1 cellular context compared by ENCODE assay signal in genomic region chr21:36697473-36698159, GRCh38.
TF ChIP-seq lines count a peak whose summit lies in the region.

No MANE protein-coding gene starts in this region.

TF ChIP-seq in IMR-90, 13 proteins besides CTCF, POLR2A, EP300 and RAD21 (continued from another document):
- TF ChIP-seq, protein P1, sequence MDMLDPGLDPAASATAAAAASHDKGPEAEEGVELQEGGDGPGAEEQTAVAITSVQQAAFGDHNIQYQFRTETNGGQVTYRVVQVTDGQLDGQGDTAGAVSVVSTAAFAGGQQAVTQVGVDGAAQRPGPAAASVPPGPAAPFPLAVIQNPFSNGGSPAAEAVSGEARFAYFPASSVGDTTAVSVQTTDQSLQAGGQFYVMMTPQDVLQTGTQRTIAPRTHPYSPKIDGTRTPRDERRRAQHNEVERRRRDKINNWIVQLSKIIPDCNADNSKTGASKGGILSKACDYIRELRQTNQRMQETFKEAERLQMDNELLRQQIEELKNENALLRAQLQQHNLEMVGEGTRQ (IDR thresholded peaks at IDR 0.05; ENCODE audit: low read depth, low read length) = no peak
- TF ChIP-seq MAFK (IDR thresholded peaks at IDR 0.05; ENCODE audit: low read depth, low read length) = no peak
- TF ChIP-seq CHD1 (IDR thresholded peaks at IDR 0.05; ENCODE audit: low read depth, low read length) = no peak
- TF ChIP-seq BHLHE40 (IDR thresholded peaks at IDR 0.05; ENCODE audit: low read depth, low read length) = no peak
- no peak for TF ChIP-seq RFX5 (IDR thresholded peaks at IDR 0.05; ENCODE audit: low read depth, low read length)
- TF ChIP-seq MXI1 (IDR thresholded peaks at IDR 0.05; ENCODE audit: borderline replicate concordance, low read depth, low read length) = no peak
- no peak for TF ChIP-seq SMC3 (IDR thresholded peaks at IDR 0.05; ENCODE audit: low read depth, low read length)
- no peak for TF ChIP-seq ELK1 (IDR thresholded peaks at IDR 0.05; ENCODE audit: borderline replicate concordance, low read depth, low read length)
- TF ChIP-seq NFE2L2 (IDR thresholded peaks at IDR 0.05; ENCODE audit: low read depth, low read length) = no peak
- no peak for TF ChIP-seq FOS (IDR thresholded peaks at IDR 0.05; ENCODE audit: low read depth, low read length)
- TF ChIP-seq CEBPB (IDR thresholded peaks at IDR 0.05; ENCODE audit: low read depth, low read length) = no peak
- no peak for TF ChIP-seq RCOR1 (IDR thresholded peaks at IDR 0.05; ENCODE audit: insufficient replicate concordance, low read length)
